28 cellular contexts compared by ENCODE assay signal in genomic region chr1:87759420-87759819, GRCh38.
DNase-seq lines count a peak whose midpoint lies in the region; ATAC-seq lines count a peak whose summit lies in the region.
"Had no signal": no experiment of that assay in that cellular context is flagged by ENCODE, and none has a peak within 500 bp of the region (broad histone marks: within the 10 kb centered on the region; RNA-seq: fewer than 3 reads in every experiment).

No MANE protein-coding gene starts in this region.

- no peak overlapping the region for H3K4me2 ChIP-seq in mesenchymal stem cell (ENCODE audit: low read length, poor library complexity, severe bottlenecking)

- no peak overlapping the region for H3K4ac ChIP-seq in mesenchymal stem cell (ENCODE audit: low read depth in 1 of 2, low read length in 2 of 2)

- no peak overlapping the region for H3K14ac ChIP-seq in mesenchymal stem cell (ENCODE audit: low read length in 2 of 2)

- H3K9ac ChIP-seq in SK-N-MC (ENCODE audit: insufficient read length) (peak overlapping the region; percentile 35), mesenchymal stem cell (ENCODE audit: low read length) (peak overlapping the region; percentile 54)

- DNase-seq in SK-N-MC (ENCODE audit: low read depth, low spot score): no peak
- DNase-seq in mesenchymal stem cell: no peak
- DNase-seq in HUDEP-2 (lab: John Stamatoyannopoulos, UW; ENCODE audit: unreplicated experiment in 76 of 76): no peak
- no peak for DNase-seq in Kasumi-1 (lab: John Stamatoyannopoulos, UW)
- DNase-seq in retina: no peak
- DNase-seq: activated CD4-positive, alpha-beta memory T cell treated with anti-CD3 and anti-CD28 coated beads, Interleukin-2, amount 10 ng/mL, durations not matched to agents 7 days and 5 days; activated CD8-positive, alpha-beta memory T cell treated with anti-CD3 and anti-CD28 coated beads, Interleukin-2, amount 50 U/mL, for 4 hours; activated naive CD4-positive, alpha-beta T cell treated with Interleukin-2 at 50 U/mL for 16 hours; BE2C; caudate nucleus; CD8-positive, alpha-beta T cell; cortex of kidney; effector memory CD4-positive, alpha-beta T cell; EL; islet precursor cell; left lung; NCI-H1048; NCI-H1694 treated with DMSO at 0.1 percent for 48 hours; NCI-H446; OCI-M1; right cardiac atrium; stimulated activated CD4-positive, alpha-beta T cell treated with anti-CD3 and anti-CD28 coated beads, Interleukin-1b, Interleukin-23, amount 100 ng/mL, for 48 hours; uterus had no signal

- H3K4me1 ChIP-seq in mesenchymal stem cell (ENCODE audit: control insufficient read depth, insufficient read depth, low read depth, low read length): no peaks in the 10 kb centered on the region
- H3K4me1 ChIP-seq: BE2C, left lung, uterus had no signal

- no peak overlapping the region for H3K18ac ChIP-seq in mesenchymal stem cell (ENCODE audit: low read depth in 1 of 2, low read length in 2 of 2)

- no peak overlapping the region for H2BK15ac ChIP-seq in mesenchymal stem cell (ENCODE audit: low read depth, poor library complexity, severe bottlenecking)

- H3K36me3 ChIP-seq in SK-N-MC (ENCODE audit: insufficient read depth, low read length): peaks cover 6% of the 10 kb centered on the region; the same call in 1 of the 2 replicates
- no peaks in the 10 kb centered on the region for H3K36me3 ChIP-seq in mesenchymal stem cell (ENCODE audit: control insufficient read depth in 1 of 2, insufficient read depth in 2 of 2, low read depth in 1 of 2, low read length in 2 of 2)
- H3K36me3 ChIP-seq: BE2C, left lung, thoracic aorta, uterus had no signal

- no peak overlapping the region for H2BK12ac ChIP-seq in mesenchymal stem cell (ENCODE audit: low read length in 2 of 2)

- no peak overlapping the region for H3K23ac ChIP-seq in mesenchymal stem cell (ENCODE audit: low read length in 2 of 2)

- H3K4me3 ChIP-seq in SK-N-MC (peak overlapping the region; percentile 64), mesenchymal stem cell (ENCODE audit: insufficient read depth in 1 of 2, low read depth in 1 of 2, low read length in 2 of 2) (no peak overlapping the region)
- H3K4me3 ChIP-seq: left lung, thoracic aorta, uterus had no signal

- H2BK5ac ChIP-seq in mesenchymal stem cell (ENCODE audit: low read depth, low read length, poor library complexity, severe bottlenecking): no peak overlapping the region

- no peak overlapping the region for H4K8ac ChIP-seq in mesenchymal stem cell (ENCODE audit: low read length)

- H3K9me3 ChIP-seq in SK-N-MC (ENCODE audit: low read depth, low read length): peaks cover 9% of the 10 kb centered on the region; the same call in 1 of the 2 replicates
- H3K9me3 ChIP-seq in mesenchymal stem cell (ENCODE audit: control insufficient read depth, low read length): no peaks in the 10 kb centered on the region
- H3K9me3 ChIP-seq: BE2C, left lung, thoracic aorta, uterus had no signal

- no peaks in the 10 kb centered on the region for H3K27me3 ChIP-seq in mesenchymal stem cell (ENCODE audit: control insufficient read depth in 1 of 2, insufficient read depth in 1 of 2, low read length in 2 of 2)
- H3K27me3 ChIP-seq: BE2C, left lung, uterus had no signal

- no CpG with 5 or more reads among the region's 2 CpGs for WGBS in mesenchymal stem cell

- ATAC-seq in GM18909 (IDR thresholded peaks at IDR 0.05; ENCODE audit: poor library complexity, unreplicated experiment) (peak; percentile 51), HG03442 (IDR thresholded peaks at IDR 0.05; ENCODE audit: unreplicated experiment) (peak; percentile 43), HG03378 (IDR thresholded peaks at IDR 0.05; ENCODE audit: unreplicated experiment) (no peak)
- ATAC-seq: CD8-positive, alpha-beta T cell; left lung; right cardiac atrium had no signal

- no peak overlapping the region for H2AK5ac ChIP-seq in mesenchymal stem cell (ENCODE audit: low read length, severe bottlenecking)

- no peak overlapping the region for H2BK120ac ChIP-seq in mesenchymal stem cell (ENCODE audit: low read depth, low read length)

- H2AFZ ChIP-seq in mesenchymal stem cell (ENCODE audit: low read depth, low read length): no peak overlapping the region

- H3K27ac ChIP-seq in SK-N-MC (peak overlapping the region; percentile 98), mesenchymal stem cell (ENCODE audit: low read length, poor library complexity, severe bottlenecking) (no peak overlapping the region)
- H3K27ac ChIP-seq: left lung, RWPE1, thoracic aorta, uterus had no signal

- no peaks in the 10 kb centered on the region for H3K79me1 ChIP-seq in mesenchymal stem cell (replicated peaks; ENCODE audit: low read length, poor library complexity, severe bottlenecking)

- no peak overlapping the region for H4K91ac ChIP-seq in mesenchymal stem cell (ENCODE audit: low read length)
